8 cellular contexts compared by ENCODE assay signal in genomic region chr2:31496466-31496870, GRCh38.
A peak's percentile ranks its signal among the peaks of the same experiment; 100 is the strongest.
DNase-seq lines count a peak whose midpoint lies in the region; ATAC-seq and TF ChIP-seq lines count a peak whose summit lies in the region.
"Not testable (repeated sequence)": the region's sequence is repeated elsewhere in the genome, so short reads cannot be mapped to it uniquely, and the experiment has no call there.

No MANE protein-coding gene starts in this region.

- not testable (repeated sequence) for H3K9me3 ChIP-seq in ES-I3 (ENCODE audit: control insufficient read depth, insufficient read depth, low read length); colonic mucosa; iPS DF 6.9 (ENCODE audit: control insufficient read depth, insufficient read depth, low read length); mucosa of descending colon

- ATAC-seq in mucosa of descending colon = peak; percentile 67
- not testable (repeated sequence) for ATAC-seq in stimulated activated memory B cell treated with anti-CD40 and anti-IgM and Interleukin-4, amounts not matched to agents 10 μg/mL and 1 μg/mL and 100 μg/mL, for 72 hours

- H3K27me3 ChIP-seq in colonic mucosa; iPS DF 6.9 (ENCODE audit: control insufficient read depth, insufficient read depth, low read length): not testable (repeated sequence)

- H3K36me3 Mint-ChIP-seq in T-helper 2 cell treated with Interferon-gamma antibody and Interleukin-4, amounts not matched to agents 5 μg/mL and 100 μg/mL, for 36 hours (ENCODE audit: low read depth); stimulated activated memory B cell treated with anti-CD40 and anti-IgM and Interleukin-4, amounts not matched to agents 10 μg/mL and 1 μg/mL and 100 μg/mL, for 72 hours: not testable (repeated sequence)

- not testable (repeated sequence) for TF ChIP-seq CTCF in colonic mucosa (IDR thresholded peaks at IDR 0.05); mucosa of descending colon (IDR thresholded peaks at IDR 0.05)

- WGBS in iPS DF 6.9 (ENCODE audit: insufficient coverage, insufficient read length) = no CpG with 5 or more reads among the region's 20 CpGs

- H3K27me3 Mint-ChIP-seq in T-helper 2 cell treated with Interferon-gamma antibody and Interleukin-4, amounts not matched to agents 5 μg/mL and 100 μg/mL, for 36 hours (ENCODE audit: low read depth) = not testable (repeated sequence)
- peaks cover 20% of the 10 kb centered on the region for H3K27me3 Mint-ChIP-seq in stimulated activated memory B cell treated with anti-CD40 and anti-IgM and Interleukin-4, amounts not matched to agents 10 μg/mL and 1 μg/mL and 100 μg/mL, for 72 hours

- DNase-seq in NCI-H1436 (lab: John Stamatoyannopoulos, UW) (peak; percentile 41), NCI-H748 (lab: John Stamatoyannopoulos, UW; ENCODE audit: unreplicated experiment) (peak; percentile 64), colonic mucosa (peak; percentile 22), mucosa of descending colon (peak; percentile 33 to 66 (median 58))
- not testable (repeated sequence) for DNase-seq in T-helper 2 cell treated with Interferon-gamma antibody and Interleukin-4, amounts not matched to agents 5 μg/mL and 100 μg/mL, for 36 hours (ENCODE audit: low spot score); iPS DF 6.9 (ENCODE audit: low read depth, low spot score)

- not testable (repeated sequence) for H3K4me1 ChIP-seq in ES-I3 (ENCODE audit: insufficient read depth, low read length); colonic mucosa; iPS DF 6.9 (ENCODE audit: control insufficient read depth, insufficient read depth, low read length); mucosa of descending colon (ENCODE audit: low read depth)

- not testable (repeated sequence) for H3K36me3 ChIP-seq in ES-I3 (ENCODE audit: insufficient read depth, low read length); colonic mucosa; iPS DF 6.9 (ENCODE audit: control insufficient read depth, insufficient read depth, low read length); mucosa of descending colon (ENCODE audit: low read depth)

- H3K4me1 Mint-ChIP-seq in T-helper 2 cell treated with Interferon-gamma antibody and Interleukin-4, amounts not matched to agents 5 μg/mL and 100 μg/mL, for 36 hours (ENCODE audit: low read depth); stimulated activated memory B cell treated with anti-CD40 and anti-IgM and Interleukin-4, amounts not matched to agents 10 μg/mL and 1 μg/mL and 100 μg/mL, for 72 hours: not testable (repeated sequence)

- not testable (repeated sequence) for H3K27ac Mint-ChIP-seq in T-helper 2 cell treated with Interferon-gamma antibody and Interleukin-4, amounts not matched to agents 5 μg/mL and 100 μg/mL, for 36 hours; stimulated activated memory B cell treated with anti-CD40 and anti-IgM and Interleukin-4, amounts not matched to agents 10 μg/mL and 1 μg/mL and 100 μg/mL, for 72 hours

- peak overlapping the region; percentile 85 for H3K9ac ChIP-seq in ES-I3 (ENCODE audit: low read depth, low read length)
- H3K9ac ChIP-seq in colonic mucosa (ENCODE audit: low read depth in 2 of 2, low read length in 2 of 2) = not testable (repeated sequence)

- not testable (repeated sequence) for H3K4me3 ChIP-seq in colonic mucosa, mucosa of descending colon
- peak overlapping the region; percentile 76; the same call in 1 of the 2 replicates for H3K4me3 ChIP-seq in iPS DF 6.9 (ENCODE audit: low read length)

- peak overlapping the region; percentile 36 for H3K4me3 Mint-ChIP-seq in T-helper 2 cell treated with Interferon-gamma antibody and Interleukin-4, amounts not matched to agents 5 μg/mL and 100 μg/mL, for 36 hours
- peak overlapping the region; percentile 16 for H3K4me3 Mint-ChIP-seq in stimulated activated memory B cell treated with anti-CD40 and anti-IgM and Interleukin-4, amounts not matched to agents 10 μg/mL and 1 μg/mL and 100 μg/mL, for 72 hours

- H3K9me3 Mint-ChIP-seq in T-helper 2 cell treated with Interferon-gamma antibody and Interleukin-4, amounts not matched to agents 5 μg/mL and 100 μg/mL, for 36 hours = not testable (repeated sequence)
- H3K9me3 Mint-ChIP-seq in stimulated activated memory B cell treated with anti-CD40 and anti-IgM and Interleukin-4, amounts not matched to agents 10 μg/mL and 1 μg/mL and 100 μg/mL, for 72 hours = peaks cover 11% of the 10 kb centered on the region

- intact Hi-C loops in colonic mucosa (cut with DNase I); mucosa of descending colon (cut with DNase I, micrococcal nuclease): not testable (repeated sequence)

- not testable (repeated sequence) for H3K27ac ChIP-seq in colonic mucosa; iPS DF 6.9 (ENCODE audit: low read length)
